Comparison of ENCODE assay signal across 8 cellular contexts in the genomic region with DNA sequence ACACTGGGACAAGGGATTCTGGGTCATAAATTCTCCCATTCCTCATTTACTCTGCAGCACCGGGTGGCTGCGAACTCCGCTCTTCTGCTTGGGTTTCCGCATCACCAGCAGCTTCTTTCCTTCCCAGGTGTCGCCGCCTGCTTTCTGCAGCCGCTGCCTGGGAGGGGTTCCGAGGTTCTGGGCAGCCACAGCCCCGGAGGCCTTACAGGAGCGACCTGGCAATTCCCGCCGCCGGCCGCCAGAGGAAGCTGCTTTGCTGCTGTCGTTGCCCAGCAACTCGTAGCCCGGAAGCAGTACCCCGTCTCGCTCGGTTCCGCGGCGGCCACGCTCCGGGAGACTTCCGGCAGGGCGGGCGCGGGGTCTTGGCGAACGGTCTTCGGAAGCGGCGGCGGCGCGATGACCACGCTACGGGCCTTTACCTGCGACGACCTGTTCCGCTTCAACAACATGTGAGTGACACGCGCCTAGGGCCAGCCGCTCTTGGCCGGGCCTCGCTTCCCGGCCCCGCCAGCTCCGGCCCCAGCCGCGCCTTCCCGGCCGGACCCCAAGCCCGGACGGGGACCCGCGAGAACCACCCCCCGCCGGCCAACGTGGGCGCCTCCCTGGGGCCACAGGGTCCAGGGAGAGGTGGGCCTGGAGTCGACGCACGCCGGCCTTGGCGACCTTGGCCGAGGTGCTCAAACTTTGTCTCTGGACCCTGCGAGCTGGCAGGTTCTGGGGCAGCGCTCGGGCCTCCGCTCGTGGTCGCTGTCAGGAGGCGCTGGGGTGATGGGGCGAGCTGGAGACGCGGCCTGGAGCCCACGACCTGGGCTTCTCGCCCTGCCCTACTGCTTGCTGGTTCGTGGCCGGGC. TPM values are rescaled to one million over a fixed set of nuclear protein-coding genes. Genes with fewer than 3 reads are reported as not detected.
DNase-seq lines count a peak whose midpoint lies in the region; TF ChIP-seq lines count a peak whose summit lies in the region.

A gene with protein sequence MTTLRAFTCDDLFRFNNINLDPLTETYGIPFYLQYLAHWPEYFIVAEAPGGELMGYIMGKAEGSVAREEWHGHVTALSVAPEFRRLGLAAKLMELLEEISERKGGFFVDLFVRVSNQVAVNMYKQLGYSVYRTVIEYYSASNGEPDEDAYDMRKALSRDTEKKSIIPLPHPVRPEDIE (plus strand): TSS at position 362 of the 851 bp plus-strand sequence. CDS start 35 bp downstream, at position 397.

- in situ Hi-C loops in Caki2 (cut with HindIII; ENCODE audit: low pct_unique_long_range_greater_than_20kb, low sequenced_read_pairs): no loop called here

- no peaks in the 10 kb centered on the region for H3K9me3 Mint-ChIP-seq in endodermal cell

- H3K4me1 Mint-ChIP-seq in endodermal cell: peaks cover 22% of the 10 kb centered on the region

- H3K9me3 ChIP-seq in NT2/D1 (ENCODE audit: insufficient read depth, low read length): no peaks in the 10 kb centered on the region
- no peaks in the 10 kb centered on the region for H3K9me3 ChIP-seq in endodermal cell (ENCODE audit: control insufficient read depth, low read length)
- H3K9me3 ChIP-seq in mesodermal cell (ENCODE audit: control insufficient read depth, low read length): no peaks in the 10 kb centered on the region

- DNase-seq in Caki2 (ENCODE audit: low read depth): peak; percentile 93
- DNase-seq in GM20000 (ENCODE audit: low spot score): peak; percentile 96
- peak; percentile 95 for DNase-seq in HT-29 (ENCODE audit: low spot score)
- peak; percentile 85 for DNase-seq in NT2/D1 (ENCODE audit: low read depth, low spot score)
- peak; percentile 73 for DNase-seq in activated CD8-positive, alpha-beta memory T cell treated with anti-CD3 and anti-CD28 coated beads, Interleukin-2, amount 50 U/mL, for 1 hour (ENCODE audit: extremely low read depth)
- DNase-seq in endodermal cell: peak; percentile 99
- peak; percentile 78 to 81 for DNase-seq in stimulated activated CD8-positive, alpha-beta memory T cell treated with anti-CD3 and anti-CD28 coated beads, Interleukin-15, amount 100 ng/mL, for 4 hours (ENCODE audit: low read depth in 2 of 2)

- peak within 1 kb of the TSS; percentile 85 for H3K27ac Mint-ChIP-seq in endodermal cell

- peak within 1 kb of the TSS; percentile 80 for H3K4me3 Mint-ChIP-seq in endodermal cell

- H3K36me3 Mint-ChIP-seq in endodermal cell (ENCODE audit: low read depth): peaks cover 11% of the 10 kb centered on the region

- H3K4me3 ChIP-seq in NT2/D1 (ENCODE audit: insufficient read length, low read depth) (peak within 1 kb of the TSS; percentile 82), endodermal cell (ENCODE audit: low read length) (peak within 1 kb of the TSS; percentile 95), mesodermal cell (ENCODE audit: extremely low read depth, insufficient read depth, low read length, poor library complexity, severe bottlenecking) (peak within 1 kb of the TSS; percentile 88)

- TF ChIP-seq CTCF in GM20000 (IDR thresholded peaks at IDR 0.05; ENCODE audit: extremely low read depth, missing control alignments) (peak; percentile 33), endodermal cell (conservative IDR thresholded peaks at IDR 0.05) (peak; percentile 76)

- H3K4me1 ChIP-seq in NT2/D1 (ENCODE audit: insufficient read depth, insufficient read length): peaks cover 2% of the 10 kb centered on the region
- peaks cover 4% of the 10 kb centered on the region for H3K4me1 ChIP-seq in endodermal cell (ENCODE audit: control insufficient read depth, insufficient read depth, low read length)
- peaks cover 14% of the 10 kb centered on the region for H3K4me1 ChIP-seq in mesodermal cell (ENCODE audit: control insufficient read depth, insufficient read depth, low read length, poor library complexity, severe bottlenecking)

- no peaks in the 10 kb centered on the region for H3K27me3 Mint-ChIP-seq in endodermal cell (ENCODE audit: insufficient read depth)

- WGBS in endodermal cell (ENCODE audit: insufficient coverage in 1 of 2, insufficient read length in 1 of 2), 2 experiments: 1 to 2% methylated on average over 23 to 82 of the region's 82 CpGs
- WGBS in mesodermal cell (ENCODE audit: insufficient coverage in 2 of 2), 2 experiments: 0 to 1% methylated on average over 68 to 79 of the region's 82 CpGs

- H3K9ac ChIP-seq in NT2/D1 (ENCODE audit: insufficient read length, low read depth) (peak within 1 kb of the TSS; percentile 82), endodermal cell (ENCODE audit: extremely low read depth, low read length, poor library complexity, severe bottlenecking) (peak within 1 kb of the TSS; percentile 62)

- H3K36me3 ChIP-seq in NT2/D1 (ENCODE audit: insufficient read depth, insufficient read length, low read length): peaks cover 35% of the 10 kb centered on the region
- no peaks in the 10 kb centered on the region for H3K36me3 ChIP-seq in endodermal cell (ENCODE audit: control insufficient read depth, insufficient read depth, low read length)
- H3K36me3 ChIP-seq in mesodermal cell (ENCODE audit: control insufficient read depth, insufficient read depth, low read length): peaks cover 26% of the 10 kb centered on the region

- no peak within 1 kb of the TSS for H3K27ac ChIP-seq in endodermal cell (ENCODE audit: low read depth, low read length)
- H3K27ac ChIP-seq in mesodermal cell (ENCODE audit: low read depth, low read length, severe bottlenecking): peak within 1 kb of the TSS; percentile 30

- H3K27me3 ChIP-seq in NT2/D1 (ENCODE audit: insufficient read depth, insufficient read length) (no peaks in the 10 kb centered on the region), endodermal cell (ENCODE audit: control insufficient read depth, insufficient read depth, low read length, poor library complexity, severe bottlenecking) (no peaks in the 10 kb centered on the region)

RNA-seq across cellular contexts. Expression of the gene that starts here (rescaled TPM):
- 93.9 and 117 TPM in 2 replicates for total RNA-seq in Caki2 (2014; rRNA removed; shearing (Covaris generic); ENCODE audit: low replicate concordance)
- 49.4 and 50.9 TPM in 2 replicates for total RNA-seq in HT-29 (2014; rRNA removed; shearing (Covaris generic))
- total RNA-seq in endodermal cell: 10 to 100 TPM; 35.1 to 39.4 TPM
- polyA plus RNA-seq in endodermal cell (2013, experiment 1 of 2): 37.8 TPM
- 40.2 TPM for polyA plus RNA-seq in endodermal cell (2013, experiment 2 of 2)
- polyA plus RNA-seq in mesodermal cell (2013, experiment 1 of 2): 48.1 TPM
- 54.4 TPM for polyA plus RNA-seq in mesodermal cell (2013, experiment 2 of 2)
